Comparison of ENCODE assay signal across 10 cellular contexts in genomic region chr17:77279448-77280303, GRCh38.
DNase-seq lines count a peak whose midpoint lies in the region; FAIRE-seq and TF ChIP-seq lines count a peak whose summit lies in the region.
"Had no signal": no experiment of that assay in that cellular context is flagged by ENCODE, and none has a peak within 500 bp of the region (broad histone marks: within the 10 kb centered on the region; RNA-seq: fewer than 3 reads in every experiment).

No MANE protein-coding gene starts in this region.

- H3K4me2 ChIP-seq in osteoblast (ENCODE audit: insufficient read depth, low read length), result peak overlapping the region; percentile 16

- H3K4me1 ChIP-seq in Peyer's patch, result peaks cover 0 to 17% (median 7%) of the 10 kb centered on the region in 4 donors
- H3K4me1 ChIP-seq in esophagus squamous epithelium, result peaks cover 21 to 50% (median 25%) of the 10 kb centered on the region in 3 donors
- H3K4me1 ChIP-seq in osteoblast (ENCODE audit: insufficient read depth, low read length), result peaks cover 30% of the 10 kb centered on the region
- peaks cover 0 to 21% (median 12%) of the 10 kb centered on the region in 4 donors for H3K4me1 ChIP-seq in tibial artery

- intact Hi-C loops in esophagus squamous epithelium (cut with DNase I), result no loop called here
- intact Hi-C loops in tibial artery (cut with DNase I; ENCODE audit: low total_unique reads), result no loop called here

- H3K27ac ChIP-seq in Peyer's patch (peak overlapping the region in 1 of 4 donors; percentile 83), esophagus squamous epithelium (peak overlapping the region; percentile 69 to 89 (median 88)), osteoblast (ENCODE audit: low read depth, low read length) (peak overlapping the region; percentile 61), tibial artery (no peak overlapping the region)
- H3K27ac ChIP-seq: gastrocnemius medialis had no signal

- no peak for FAIRE-seq in H54 (lab: Jason Lieb, UNC)

- H4K20me1 ChIP-seq in osteoblast (ENCODE audit: insufficient read depth, low read length), result no peaks in the 10 kb centered on the region

- no peaks in the 10 kb centered on the region for H3K36me3 ChIP-seq in Peyer's patch
- no peaks in the 10 kb centered on the region for H3K36me3 ChIP-seq in esophagus squamous epithelium
- H3K36me3 ChIP-seq in osteoblast (ENCODE audit: insufficient read depth, low read length), result no peaks in the 10 kb centered on the region
- H3K36me3 ChIP-seq in tibial artery, result no peaks in the 10 kb centered on the region
- H3K36me3 ChIP-seq: gastrocnemius medialis had no signal

- TF ChIP-seq CTCF in Peyer's patch (IDR thresholded peaks at IDR 0.05), result peak in 2 of 6 experiments; percentile 8 to 13
- no peak for TF ChIP-seq CTCF in esophagus squamous epithelium (IDR thresholded peaks at IDR 0.05)
- no peak for TF ChIP-seq CTCF in osteoblast (IDR thresholded peaks at IDR 0.05; ENCODE audit: extremely low read depth, low read depth, low read length)
- no peak for TF ChIP-seq CTCF in tibial artery (IDR thresholded peaks at IDR 0.05)

- H3K79me2 ChIP-seq in osteoblast (ENCODE audit: insufficient read depth, low read length), result peaks cover 6% of the 10 kb centered on the region

- H3K27me3 ChIP-seq in Peyer's patch (no peaks in the 10 kb centered on the region), esophagus squamous epithelium (peaks cover 0 to 22% (median 0%) of the 10 kb centered on the region in 4 donors), osteoblast (ENCODE audit: insufficient read depth, low read length) (no peaks in the 10 kb centered on the region), tibial artery (peaks cover 0 to 45% of the 10 kb centered on the region in 2 donors)

- H3K9me3 ChIP-seq in Peyer's patch (no peaks in the 10 kb centered on the region), esophagus squamous epithelium (no peaks in the 10 kb centered on the region), osteoblast (ENCODE audit: low read depth, low read length) (no peaks in the 10 kb centered on the region), tibial artery (no peaks in the 10 kb centered on the region)
- H3K9me3 ChIP-seq: gastrocnemius medialis had no signal

- WGBS in esophagus squamous epithelium, 2 donors, result 26 to 67% methylated on average over 10 to 12 of the region's 20 CpGs

- 0 out of 2 replicates have a peak, but pooled peaks have one; percentile 9 for TF ChIP-seq POLR2A in H54 (IDR thresholded peaks at IDR 0.05; ENCODE audit: low read depth, low read length)
- no peak for TF ChIP-seq POLR2A in Peyer's patch (IDR thresholded peaks at IDR 0.05)
- no peak for TF ChIP-seq POLR2A in esophagus squamous epithelium (IDR thresholded peaks at IDR 0.05)

- DNase-seq in H54 (ENCODE audit: insufficient read length, low spot score) (peak; percentile 99), Peyer's patch (peak in 2 of 3 donors; percentile 54 to 58), esophagus squamous epithelium (lab: John Stamatoyannopoulos, UW) (no peak), osteoblast (ENCODE audit: insufficient read length, low spot score, missing footprints) (peak; percentile 94), DMS53 treated with DMSO at 0.1 percent for 48 hours (lab: John Stamatoyannopoulos, UW; ENCODE audit: unreplicated experiment) (no peak), tibial artery (no peak), cerebellum (ENCODE audit: low spot score) (no peak), NCI-H128 (lab: John Stamatoyannopoulos, UW; ENCODE audit: unreplicated experiment) (no peak)
- DNase-seq: gastrocnemius medialis, NCI-H2227 treated with DMSO at 0.1 percent for 48 hours had no signal

- H3K4me3 ChIP-seq in Peyer's patch, result peak overlapping the region in 2 of 4 donors; percentile 66 to 88
- H3K4me3 ChIP-seq in esophagus squamous epithelium, result peak overlapping the region in 2 of 4 donors; percentile 70 to 82
- no peak overlapping the region for H3K4me3 ChIP-seq in osteoblast (ENCODE audit: insufficient read depth, low read length)
- H3K4me3 ChIP-seq in tibial artery, result no peak overlapping the region

- H2AFZ ChIP-seq in osteoblast (ENCODE audit: low read length), result no peak overlapping the region

Comparison
In these comparisons a context has a peak if more than half of its experiments do, and no peak if none do; other contexts are left out.
1. DNase-seq: peak in H54 (single experiment), Peyer's patch (2 of 3) and osteoblast (single experiment); none in esophagus squamous epithelium (single experiment), DMS53 treated with DMSO at 0.1 percent for 48 hours (single experiment), tibial artery (0 of 2), cerebellum (single experiment) and NCI-H128 (single experiment).
2. H3K27ac ChIP-seq: peak in esophagus squamous epithelium (4 of 4) and osteoblast (single experiment); none in tibial artery (0 of 2).